ENCODE assay signal across 10 cellular contexts in genomic region chr1:29271724-29272123, GRCh38. TPM values are rescaled to one million over a fixed set of nuclear protein-coding genes. Genes with fewer than 3 reads are reported as not detected.
DNase-seq lines count a peak whose midpoint lies in the region; ATAC-seq and TF ChIP-seq lines count a peak whose summit lies in the region.
"Had no signal": no experiment of that assay in that cellular context is flagged by ENCODE, and none has a peak within 500 bp of the region (broad histone marks: within the 10 kb centered on the region; RNA-seq: fewer than 3 reads in every experiment).

No MANE protein-coding gene starts in this region.

- ATAC-seq in GM18867 (IDR thresholded peaks at IDR 0.05; ENCODE audit: unreplicated experiment) (no peak), GM18519 (IDR thresholded peaks at IDR 0.05; ENCODE audit: low FRiP score, unreplicated experiment) (no peak)

- WGBS in neuronal stem cell (ENCODE audit: extremely low coverage in 2 of 2, insufficient read length in 2 of 2, insufficient replicate concordance in 1 of 2), 2 donors, result no CpG with 5 or more reads among the region's 7 CpGs

- no peak overlapping the region for H3K14ac ChIP-seq in neuronal stem cell (ENCODE audit: low read length)

- no peak overlapping the region for H2BK12ac ChIP-seq in neuronal stem cell (ENCODE audit: low read length)

- peak overlapping the region; percentile 86 for H3K18ac ChIP-seq in neuronal stem cell (ENCODE audit: low read length)

- CTCF ChIA-PET in RWPE1 (lab: Yijun Ruan, JAX), result no interaction called here

- peaks cover 0 to 3% of the 10 kb centered on the region in 2 donors for H3K36me3 ChIP-seq in neuronal stem cell (replicated peaks in 1 of 2; ENCODE audit: control insufficient read depth in 2 of 2, insufficient read depth in 2 of 2, low read length in 2 of 2)

- H3K27ac ChIP-seq in RWPE1, result peak overlapping the region; percentile 71
- H3K27ac ChIP-seq in neuronal stem cell (replicated peaks; ENCODE audit: low read length), result peak overlapping the region; percentile 83

- H4K91ac ChIP-seq in neuronal stem cell (ENCODE audit: low read depth, low read length, poor library complexity), result no peak overlapping the region

- no peak overlapping the region for H3K4ac ChIP-seq in neuronal stem cell (ENCODE audit: low read length)

- no peak overlapping the region for H2BK120ac ChIP-seq in neuronal stem cell (ENCODE audit: low read depth, low read length)

- peak overlapping the region; percentile 21 for H2AFZ ChIP-seq in neuronal stem cell (ENCODE audit: low read length)

- no peak overlapping the region for H3K4me3 ChIP-seq in fibroblast of villous mesenchyme (ENCODE audit: low read depth, low read length)
- no peak overlapping the region for H3K4me3 ChIP-seq in neuronal stem cell (ENCODE audit: low read length in 2 of 2)

- peak; percentile 31 for DNase-seq in Caki2 (ENCODE audit: low read depth)
- DNase-seq in RWPE1 (ENCODE audit: low spot score), result peak; percentile 86
- peak; percentile 60 for DNase-seq in fibroblast of villous mesenchyme (ENCODE audit: low read depth)
- DNase-seq in neuronal stem cell (ENCODE audit: low spot score), result peak; percentile 65
- DNase-seq in NCI-H1105 treated with DMSO at 0.1 percent for 48 hours (lab: John Stamatoyannopoulos, UW), result no peak
- no peak for DNase-seq in NCI-H526 treated with DMSO at 0.1 percent for 48 hours (lab: John Stamatoyannopoulos, UW)
- DNase-seq: activated CD4-positive, alpha-beta T cell treated with anti-CD3 and anti-CD28 coated beads, Interleukin-2, amount 50 U/mL, for 48 hours; hypothalamus had no signal

- H3K4me1 ChIP-seq in neuronal stem cell (ENCODE audit: control insufficient read depth in 2 of 2, insufficient read depth in 1 of 2, low read depth in 1 of 2, low read length in 2 of 2), result peaks cover 13 to 19% of the 10 kb centered on the region in 2 donors

- H2AK5ac ChIP-seq in neuronal stem cell (ENCODE audit: low read depth, low read length), result no peak overlapping the region

- POLR2A ChIA-PET in RWPE1 (lab: Yijun Ruan, JAX; ENCODE audit: low non-redundant PET), result no interaction called here

- in situ Hi-C loops in Caki2 (cut with HindIII; ENCODE audit: low pct_unique_long_range_greater_than_20kb, low sequenced_read_pairs), result no loop called here

- no peak overlapping the region for H4K8ac ChIP-seq in neuronal stem cell (ENCODE audit: low read depth, low read length)

- peaks cover 0 to 3% of the 10 kb centered on the region in 2 donors for H3K9me3 ChIP-seq in neuronal stem cell (replicated peaks in 1 of 2; ENCODE audit: control insufficient read depth in 2 of 2, insufficient read depth in 1 of 2, low read depth in 1 of 2, low read length in 2 of 2)

- H3K27me3 ChIP-seq in neuronal stem cell (ENCODE audit: control insufficient read depth in 3 of 3, insufficient read depth in 3 of 3, low read depth in 1 of 3, low read length in 3 of 3), result peaks cover 0 to 5% (median 0%) of the 10 kb centered on the region in 3 experiments

- peak overlapping the region; percentile 60 for H3K4me2 ChIP-seq in neuronal stem cell (ENCODE audit: insufficient read depth, low read length, poor library complexity, severe bottlenecking)

- no peak overlapping the region for H3K9ac ChIP-seq in neuronal stem cell (ENCODE audit: low read depth, low read length, poor library complexity)

- TF ChIP-seq CTCF in RWPE1 (conservative IDR thresholded peaks at IDR 0.05; ENCODE audit: low read depth), result no peak
- no peak for TF ChIP-seq CTCF in fibroblast of villous mesenchyme (IDR thresholded peaks at IDR 0.05; ENCODE audit: insufficient read depth, low read depth, low read length)

- H3K23ac ChIP-seq in neuronal stem cell (ENCODE audit: low read depth, low read length, poor library complexity), result no peak overlapping the region

- H3K79me1 ChIP-seq in neuronal stem cell (ENCODE audit: low read depth, low read length), result no peaks in the 10 kb centered on the region

- peak overlapping the region; percentile 78 for H2BK5ac ChIP-seq in neuronal stem cell (ENCODE audit: low read length)

- H2BK15ac ChIP-seq in neuronal stem cell (ENCODE audit: low read length), result no peak overlapping the region

RNA-seq across cellular contexts. Expression of gene PTPRU, which starts 35.4 kb away (rescaled TPM):
- 42.0 and 43.4 TPM in 2 replicates for total RNA-seq in Caki2 (2014; rRNA removed; shearing (Covaris generic); ENCODE audit: low replicate concordance)
- total RNA-seq in fibroblast of villous mesenchyme, result 5.5 and 6.9 TPM in 2 replicates
- 25.9 TPM for polyA plus RNA-seq in neuronal stem cell (2013, experiment 1 of 2)
- 26.2 TPM for polyA plus RNA-seq in neuronal stem cell (2013, experiment 2 of 2)

RNA-seq across cellular contexts. Expression of gene MECR, which starts 41.0 kb away (rescaled TPM):
- total RNA-seq in Caki2 (2014; rRNA removed; shearing (Covaris generic); ENCODE audit: low replicate concordance), result 9.9 and 17.3 TPM in 2 replicates
- total RNA-seq in fibroblast of villous mesenchyme, result 22.5 and 28.0 TPM in 2 replicates
- 19.8 TPM for polyA plus RNA-seq in neuronal stem cell (2013, experiment 1 of 2)
- 19.0 TPM for polyA plus RNA-seq in neuronal stem cell (2013, experiment 2 of 2)

Comparison
In these comparisons a context has a peak if more than half of its experiments do, and no peak if none do; other contexts are left out.
1. DNase-seq: peak in Caki2 (single experiment), RWPE1 (single experiment), fibroblast of villous mesenchyme (single experiment) and neuronal stem cell (single experiment); none in NCI-H1105 treated with DMSO at 0.1 percent for 48 hours (single experiment) and NCI-H526 treated with DMSO at 0.1 percent for 48 hours (single experiment).